ENCODE assay signal across 8 cellular contexts in genomic region chr3:129313983-129314756, GRCh38. TPM values are rescaled to one million over a fixed set of nuclear protein-coding genes. Genes with fewer than 3 reads are reported as not detected.
DNase-seq lines count a peak whose midpoint lies in the region; ATAC-seq and TF ChIP-seq lines count a peak whose summit lies in the region.

No MANE protein-coding gene starts in this region.

- TF ChIP-seq EP300 in upper lobe of left lung (IDR thresholded peaks at IDR 0.05) = no peak

- whole genome bisulfite sequencing in upper lobe of left lung, 2 donors = 26% methylated on average over 17 of the region's 17 CpGs

- peak overlapping the region; percentile 90 to 95 (median 92) for H3K27ac ChIP-seq in upper lobe of left lung

- TF ChIP-seq CTCF in upper lobe of left lung (IDR thresholded peaks at IDR 0.05) = no peak

- ATAC-seq in upper lobe of left lung (ENCODE audit: low FRiP score in 2 of 2) (no peak), GM19023 (IDR thresholded peaks at IDR 0.05; ENCODE audit: unreplicated experiment) (no peak), HG03571 (IDR thresholded peaks at IDR 0.05; ENCODE audit: unreplicated experiment) (no peak)

- DNase-seq in MV-4-11 (lab: John Stamatoyannopoulos, UW) = peak; percentile 17
- DNase-seq in cerebellar cortex (ENCODE audit: low spot score) = peak; percentile 66
- DNase-seq in medulla oblongata (ENCODE audit: extremely low spot score) = peak; percentile 18
- DNase-seq in upper lobe of left lung = no peak
- DNase-seq in NCI-H510A treated with DMSO at 0.1 percent for 48 hours (lab: John Stamatoyannopoulos, UW) = no peak

- H3K27me3 ChIP-seq in upper lobe of left lung = no peaks in the 10 kb centered on the region

- H3K9me3 ChIP-seq in ES-I3 (ENCODE audit: control insufficient read depth, insufficient read depth, low read length) (no peaks in the 10 kb centered on the region), upper lobe of left lung (no peaks in the 10 kb centered on the region)

- peaks cover 8% of the 10 kb centered on the region; the same call in 1 of the 2 replicates for H3K4me1 ChIP-seq in ES-I3 (ENCODE audit: insufficient read depth, low read length)
- peaks cover 17 to 38% (median 29%) of the 10 kb centered on the region in 4 donors for H3K4me1 ChIP-seq in upper lobe of left lung

- peak overlapping the region; percentile 59 to 96 (median 89) for H3K4me3 ChIP-seq in upper lobe of left lung

- peak overlapping the region; percentile 91; the same call in 1 of the 2 replicates for H3K9ac ChIP-seq in ES-I3 (ENCODE audit: low read depth, low read length)

- no peaks in the 10 kb centered on the region for H3K36me3 ChIP-seq in ES-I3 (ENCODE audit: insufficient read depth, low read length)
- H3K36me3 ChIP-seq in upper lobe of left lung = no peaks in the 10 kb centered on the region

- TF ChIP-seq POLR2A in upper lobe of left lung (IDR thresholded peaks at IDR 0.05) = peak in 1 of 4 donors; percentile 9

RNA-seq across cellular contexts. Expression of gene HMCES, which starts 35.5 kb away (rescaled TPM):
- 10 to 100 TPM; 27.0 to 38.0 (median 31.1) TPM for total RNA-seq in upper lobe of left lung

Comparison
In these comparisons a context has a peak if more than half of its experiments do, and no peak if none do; other contexts are left out.
1. DNase-seq: peak in MV-4-11 (single experiment), cerebellar cortex (single experiment) and medulla oblongata (single experiment); none in upper lobe of left lung (0 of 2) and NCI-H510A treated with DMSO at 0.1 percent for 48 hours (single experiment).